In the genomic region with DNA sequence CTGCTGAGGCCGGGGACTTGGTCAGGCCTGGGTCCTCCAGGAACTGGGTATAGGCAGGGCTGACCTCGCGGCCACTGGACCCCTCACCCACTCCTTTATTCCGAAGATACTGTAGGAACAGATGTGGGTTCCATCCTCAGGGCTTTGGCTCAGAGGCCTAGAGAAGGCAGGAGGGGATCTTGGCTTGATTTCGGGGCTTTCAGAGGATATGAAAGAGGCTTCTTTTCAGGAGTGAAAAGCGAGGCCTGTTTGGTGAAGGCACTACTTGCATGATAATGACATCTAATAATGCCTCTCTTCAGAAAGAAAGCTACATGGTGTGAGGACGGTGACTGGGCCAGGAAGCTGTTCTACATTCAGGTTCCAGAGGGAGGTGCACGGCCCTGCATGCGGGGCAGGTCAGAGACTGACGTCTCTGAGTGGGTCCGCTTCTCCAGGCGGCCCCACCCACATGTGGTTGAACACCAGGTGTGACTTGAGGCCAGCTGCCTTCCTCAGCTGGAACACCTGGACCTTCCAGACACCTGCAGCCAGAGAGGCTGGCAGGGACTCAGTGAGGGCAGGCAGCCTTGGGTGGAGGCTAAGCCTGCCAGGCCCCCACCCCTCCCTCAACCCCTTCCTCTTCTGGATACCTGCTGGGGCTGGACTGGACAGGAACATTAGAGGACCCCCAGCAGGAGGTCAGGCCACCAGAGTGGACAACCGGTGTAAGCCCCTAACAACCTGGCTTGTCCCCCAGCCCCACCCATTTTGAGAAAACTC, we compare ENCODE assay signal across 1 cellular context.
TF ChIP-seq lines count a peak whose summit lies in the region.

No MANE protein-coding gene starts in this region.

TF ChIP-seq in H1, 55 proteins besides CTCF, POLR2A, EP300 and RAD21:
- TF ChIP-seq GTF2F1 (IDR thresholded peaks at IDR 0.05; ENCODE audit: borderline replicate concordance, low read depth, low read length): no peak
